In the genomic region with DNA sequence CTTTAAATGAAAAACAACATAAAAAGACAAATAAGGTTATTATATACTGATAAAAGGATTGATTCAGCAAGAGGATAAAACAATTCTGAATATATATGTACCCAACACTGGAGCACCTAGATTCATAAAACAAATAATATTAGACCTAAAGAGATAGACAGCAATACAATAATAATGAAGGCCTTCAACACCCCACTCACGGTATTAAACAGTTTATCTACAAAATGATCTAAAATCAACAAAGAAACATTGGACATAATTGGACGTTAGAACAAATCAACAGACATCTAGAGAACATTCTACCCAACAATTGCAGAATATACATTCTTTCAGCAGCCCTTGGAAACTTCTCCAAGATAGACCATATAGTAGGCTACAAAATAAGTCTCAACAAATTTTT, we compare ENCODE assay signal across 2 cellular contexts.
TF ChIP-seq lines count a peak whose summit lies in the region.

No MANE protein-coding gene starts in this region.

TF ChIP-seq in HEK293, 187 proteins besides CTCF, POLR2A, EP300 and RAD21:
- TF ChIP-seq ZNF707 (tag by site-specific recombination; IDR thresholded peaks at IDR 0.05), result peak; percentile 88
- no peak for TF ChIP-seq ZNF449 (tag by site-specific recombination; IDR thresholded peaks at IDR 0.05)

TF ChIP-seq in K562, 482 proteins besides CTCF, POLR2A, EP300 and RAD21:
- TF ChIP-seq ZNF707 (CRISPR knock-in tag; conservative IDR thresholded peaks at IDR 0.05) (peak; percentile 86), ZNF668 (CRISPR knock-in tag; IDR thresholded peaks at IDR 0.05) (no peak), HMG20A (CRISPR knock-in tag; conservative IDR thresholded peaks at IDR 0.05) (no peak)
- TF ChIP-seq, protein P1, sequence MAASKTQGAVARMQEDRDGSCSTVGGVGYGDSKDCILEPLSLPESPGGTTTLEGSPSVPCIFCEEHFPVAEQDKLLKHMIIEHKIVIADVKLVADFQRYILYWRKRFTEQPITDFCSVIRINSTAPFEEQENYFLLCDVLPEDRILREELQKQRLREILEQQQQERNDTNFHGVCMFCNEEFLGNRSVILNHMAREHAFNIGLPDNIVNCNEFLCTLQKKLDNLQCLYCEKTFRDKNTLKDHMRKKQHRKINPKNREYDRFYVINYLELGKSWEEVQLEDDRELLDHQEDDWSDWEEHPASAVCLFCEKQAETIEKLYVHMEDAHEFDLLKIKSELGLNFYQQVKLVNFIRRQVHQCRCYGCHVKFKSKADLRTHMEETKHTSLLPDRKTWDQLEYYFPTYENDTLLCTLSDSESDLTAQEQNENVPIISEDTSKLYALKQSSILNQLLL (CRISPR knock-in tag; IDR thresholded peaks at IDR 0.05; ENCODE audit: borderline replicate concordance), result no peak
TF ChIP-seq in K562: peak in this region for 1.
